In genomic region chr4:37489697-37490096, GRCh38 we compare ENCODE assay signal across 14 cellular contexts.
DNase-seq lines count a peak whose midpoint lies in the region; ATAC-seq, FAIRE-seq and TF ChIP-seq lines count a peak whose summit lies in the region.
"Had no signal": no experiment of that assay in that cellular context is flagged by ENCODE, and none has a peak within 500 bp of the region (broad histone marks: within the 10 kb centered on the region; RNA-seq: fewer than 3 reads in every experiment).

No MANE protein-coding gene starts in this region.

- H3K27me3 ChIP-seq in Caco-2 (replicated peaks; ENCODE audit: control insufficient read depth, insufficient read depth, low read length) (no peaks in the 10 kb centered on the region), colonic mucosa (no peaks in the 10 kb centered on the region), right lobe of liver (no peaks in the 10 kb centered on the region), WERI-Rb-1 (ENCODE audit: insufficient read depth, low read depth, severe bottlenecking) (peaks cover 81% of the 10 kb centered on the region)
- H3K27me3 ChIP-seq: BE2C had no signal

- 20% methylated on average over 1 of the region's 1 CpG for WGBS in right lobe of liver (ENCODE audit: insufficient coverage, low coverage, low lambda C conversion rate, missing lambda C conversion rate)

- H3K27ac ChIP-seq in colonic mucosa (peak overlapping the region; percentile 38), right lobe of liver (peak overlapping the region; percentile 23 to 90 (median 80)), WERI-Rb-1 (no peak overlapping the region)
- H3K27ac ChIP-seq: A549, C4-2B had no signal

- FAIRE-seq in urothelium cell line (lab: Jason Lieb, UNC): peak; percentile 5
- FAIRE-seq: A549 had no signal

- CTCF ChIA-PET in Caco-2 (lab: Charles Lee): interaction anchor here (0.9 to 1.8 kb wide), 2 partner anchors 36 to 104 kb away, joined by 3 to 12 read pairs; a partner anchor contains a TSS

- peaks cover 3% of the 10 kb centered on the region; the same call in 1 of the 2 replicates for H3K36me3 ChIP-seq in Caco-2 (ENCODE audit: control insufficient read depth, insufficient read depth, low read length)
- H3K36me3 ChIP-seq in colonic mucosa: no peaks in the 10 kb centered on the region
- H3K36me3 ChIP-seq in right lobe of liver: no peaks in the 10 kb centered on the region
- H3K36me3 ChIP-seq in WERI-Rb-1: no peaks in the 10 kb centered on the region
- H3K36me3 ChIP-seq: BE2C had no signal

- H3K27ac Mint-ChIP-seq in Caco-2 (ENCODE audit: unreplicated experiment): peak overlapping the region; percentile 85
- H3K27ac Mint-ChIP-seq: CD4-positive, alpha-beta memory T cell; GM23338 had no signal

- peaks cover 26% of the 10 kb centered on the region for H3K4me1 Mint-ChIP-seq in Caco-2 (ENCODE audit: low read depth, unreplicated experiment)
- H3K4me1 Mint-ChIP-seq: CD4-positive, alpha-beta memory T cell; GM23338 had no signal

- no peaks in the 10 kb centered on the region for H3K9me3 Mint-ChIP-seq in Caco-2 (ENCODE audit: unreplicated experiment)
- H3K9me3 Mint-ChIP-seq: GM23338 had no signal

- TF ChIP-seq CTCF in Caco-2 (IDR thresholded peaks at IDR 0.05; ENCODE audit: insufficient read depth in 1 of 2, low read depth in 1 of 2, low read length in 1 of 2, severe bottlenecking in 1 of 2, unreplicated experiment in 1 of 2) (no peak), colonic mucosa (IDR thresholded peaks at IDR 0.05) (no peak), right lobe of liver (IDR thresholded peaks at IDR 0.05) (no peak), WERI-Rb-1 (IDR thresholded peaks at IDR 0.05; ENCODE audit: low read depth, low read length) (no peak)

- ATAC-seq in right lobe of liver: peak; percentile 48 to 67 (median 61)
- ATAC-seq in HG02588 (IDR thresholded peaks at IDR 0.05; ENCODE audit: unreplicated experiment): no peak
- ATAC-seq: A549, GM23338 had no signal

- intact Hi-C loops in Caco-2 (cut with micrococcal nuclease; ENCODE audit: unreplicated experiment): loop anchor here (1.0 to 10.0 kb wide), 3 partner anchors 17 to 55 kb away; no protein-coding TSS in a partner anchor
- intact Hi-C loops in colonic mucosa (cut with DNase I): no loop called here
- intact Hi-C loops in right lobe of liver (cut with DNase I): no loop called here

- no peak overlapping the region; the same call in 1 of the 2 replicates for H3K4me3 ChIP-seq in Caco-2 (ENCODE audit: low read depth, low read length)
- no peak overlapping the region for H3K4me3 ChIP-seq in colonic mucosa
- H3K4me3 ChIP-seq in right lobe of liver: no peak overlapping the region
- no peak overlapping the region for H3K4me3 ChIP-seq in WERI-Rb-1 (ENCODE audit: low read depth, low read length)
- H3K4me3 ChIP-seq: A549, GM23338 had no signal

- BruUV-seq in Caco-2 (replicated peaks; lab: Mats Ljungman, UMichigan): no TSS peak

- POLR2A ChIA-PET in Caco-2 (lab: Charles Lee): no interaction called here

- peaks cover under 1% of the 10 kb centered on the region for H3K36me3 Mint-ChIP-seq in Caco-2 (ENCODE audit: insufficient read depth, unreplicated experiment)
- H3K36me3 Mint-ChIP-seq: CD4-positive, alpha-beta memory T cell had no signal

- DNase-seq in Caco-2 (no peak), colonic mucosa (no peak), right lobe of liver (no peak), urothelium cell line (ENCODE audit: low spot score) (no peak), WERI-Rb-1 (no peak), NCI-H226 (no peak)
- DNase-seq: BE2C; CD4-positive, alpha-beta memory T cell; H7; IMR-90 had no signal

- H3K27me3 Mint-ChIP-seq in Caco-2 (ENCODE audit: insufficient read depth, unreplicated experiment): no peaks in the 10 kb centered on the region

- H3K9ac ChIP-seq in colonic mucosa (ENCODE audit: low read depth in 2 of 2, low read length in 2 of 2): peak overlapping the region in 1 of 2 donors; percentile 49

- H3K4me1 ChIP-seq in Caco-2 (peaks cover 31% of the 10 kb centered on the region), colonic mucosa (no peaks in the 10 kb centered on the region), right lobe of liver (peaks cover 0 to 17% (median 0%) of the 10 kb centered on the region in 4 donors)
- H3K4me1 ChIP-seq: A549, BE2C had no signal

- no peaks in the 10 kb centered on the region for H3K9me3 ChIP-seq in Caco-2
- no peaks in the 10 kb centered on the region for H3K9me3 ChIP-seq in colonic mucosa
- H3K9me3 ChIP-seq in right lobe of liver: no peaks in the 10 kb centered on the region
- H3K9me3 ChIP-seq in WERI-Rb-1 (ENCODE audit: severe bottlenecking): no peaks in the 10 kb centered on the region
- H3K9me3 ChIP-seq: A549, BE2C had no signal

- peak overlapping the region; percentile 70 for H3K4me3 Mint-ChIP-seq in Caco-2 (ENCODE audit: unreplicated experiment)
- H3K4me3 Mint-ChIP-seq: CD4-positive, alpha-beta memory T cell; GM23338 had no signal

- TF ChIP-seq POLR2A in right lobe of liver (IDR thresholded peaks at IDR 0.05): no peak
